In genomic region chr10:100829103-100829870, GRCh38 we compare ENCODE assay signal across 8 cellular contexts.
DNase-seq lines count a peak whose midpoint lies in the region; ATAC-seq and TF ChIP-seq lines count a peak whose summit lies in the region.

No MANE protein-coding gene starts in this region.

- H3K27me3 ChIP-seq in adipocyte (replicated peaks; ENCODE audit: control insufficient read depth, insufficient read depth, low read length) = peaks cover 59% of the 10 kb centered on the region
- peaks cover 93% of the 10 kb centered on the region for H3K27me3 ChIP-seq in lower lobe of right lung (ENCODE audit: low read depth)
- peaks cover 100% of the 10 kb centered on the region for H3K27me3 ChIP-seq in transverse colon

- ATAC-seq in lower lobe of right lung = no peak
- no peak for ATAC-seq in HG02852 (IDR thresholded peaks at IDR 0.05; ENCODE audit: unreplicated experiment)
- ATAC-seq in HG03520 (IDR thresholded peaks at IDR 0.05; ENCODE audit: unreplicated experiment) = no peak

- H3K9ac ChIP-seq in adipocyte (ENCODE audit: low read length) = no peak overlapping the region

- no peaks in the 10 kb centered on the region for H3K9me3 ChIP-seq in adipocyte (ENCODE audit: control insufficient read depth, low read length)
- H3K9me3 ChIP-seq in lower lobe of right lung = no peaks in the 10 kb centered on the region
- H3K9me3 ChIP-seq in transverse colon = no peaks in the 10 kb centered on the region

- TF ChIP-seq EP300 in transverse colon (IDR thresholded peaks at IDR 0.05; ENCODE audit: low read depth) = no peak

- intact Hi-C loops in lower lobe of right lung (cut with DNase I) = no loop called here
- intact Hi-C loops in transverse colon (cut with DNase I; ENCODE audit: low total_unique reads) = no loop called here

- peak overlapping the region; percentile 50 for H3K4me3 ChIP-seq in adipocyte (ENCODE audit: low read length)
- peak overlapping the region; percentile 47 for H3K4me3 ChIP-seq in lower lobe of right lung
- peak overlapping the region in 3 of 4 donors; percentile 13 to 52 (median 17) for H3K4me3 ChIP-seq in transverse colon

- WGBS in transverse colon (ENCODE audit: low coverage in 1 of 2), 2 donors = 5% methylated on average over 33 to 58 of the region's 58 CpGs

- in situ Hi-C loops in transverse colon (cut with MboI; ENCODE audit: low pct_ligation_motif_present in 1 of 4, low pct_unique_long_range_greater_than_20kb in 1 of 4, low sequenced_read_pairs in 3 of 4) = no loop called here

- H3K27ac ChIP-seq in lower lobe of right lung (no peak overlapping the region), transverse colon (no peak overlapping the region)

- peak; percentile 58 for DNase-seq in activated CD8-positive, alpha-beta memory T cell treated with anti-CD3 and anti-CD28 coated beads, Interleukin-2, amount 50 U/mL, for 48 hours
- DNase-seq in activated CD8-positive, alpha-beta memory T cell treated with anti-CD3 and anti-CD28 coated beads, Interleukin-2, amount 50 U/mL, for 4 hours = no peak
- peak; percentile 19 for DNase-seq in adipocyte (ENCODE audit: low read depth)
- DNase-seq in lower lobe of right lung = no peak
- no peak for DNase-seq in transverse colon
- DNase-seq in EL = no peak

- TF ChIP-seq POLR2A in transverse colon (IDR thresholded peaks at IDR 0.05) = no peak

- H3K36me3 ChIP-seq in adipocyte (ENCODE audit: control insufficient read depth, insufficient read depth, low read length, severe bottlenecking) (no peaks in the 10 kb centered on the region), lower lobe of right lung (no peaks in the 10 kb centered on the region), transverse colon (no peaks in the 10 kb centered on the region)

- TF ChIP-seq CTCF in lower lobe of right lung (IDR thresholded peaks at IDR 0.05) (no peak), transverse colon (IDR thresholded peaks at IDR 0.05) (no peak)

- H3K4me1 ChIP-seq in adipocyte (ENCODE audit: control insufficient read depth, insufficient read depth, low read length) (peaks cover 7% of the 10 kb centered on the region), lower lobe of right lung (peaks cover 34% of the 10 kb centered on the region), transverse colon (peaks cover 18 to 42% (median 36%) of the 10 kb centered on the region in 4 donors)

Comparison
In these comparisons a context has a peak if more than half of its experiments do, and no peak if none do; other contexts are left out.
1. DNase-seq: peak in activated CD8-positive, alpha-beta memory T cell treated with anti-CD3 and anti-CD28 coated beads, Interleukin-2, amount 50 U/mL, for 48 hours (single experiment) and adipocyte (single experiment); none in activated CD8-positive, alpha-beta memory T cell treated with anti-CD3 and anti-CD28 coated beads, Interleukin-2, amount 50 U/mL, for 4 hours (single experiment), lower lobe of right lung (single experiment), transverse colon (single experiment) and EL (single experiment).
2. Peak in every context shown above with its lines, with median percentiles within 50 percentile points of each other: H3K4me3 ChIP-seq.